In genomic region chr12:6824085-6824800, GRCh38 we compare ENCODE assay signal across 25 cellular contexts. TPM values are rescaled to one million over a fixed set of nuclear protein-coding genes. Genes with fewer than 3 reads are reported as not detected.
DNase-seq lines count a peak whose midpoint lies in the region; ATAC-seq, FAIRE-seq and TF ChIP-seq lines count a peak whose summit lies in the region.
"Had no signal": no experiment of that assay in that cellular context is flagged by ENCODE, and none has a peak within 500 bp of the region (broad histone marks: within the 10 kb centered on the region; RNA-seq: fewer than 3 reads in every experiment).

No MANE protein-coding gene starts in this region.

- intact Hi-C loops in HepG2 (cut with micrococcal nuclease; ENCODE audit: unreplicated experiment) (loop anchor here (2.0 to 10.0 kb wide), 2 partner anchors 45 to 209 kb away; no protein-coding TSS in a partner anchor), right lobe of liver (cut with DNase I) (no loop called here), dorsolateral prefrontal cortex (cut with DNase I) (loop anchor here in 1 of 2 donors (1.0 kb wide), 1 partner anchor 71 kb away; the partner anchor contains the start of gene MLF2)

- H3K27ac Mint-ChIP-seq in nephron progenitor cell (no peak overlapping the region), type B pancreatic cell (no peak overlapping the region)
- H3K27ac Mint-ChIP-seq: activated naive CD4-positive, alpha-beta T cell treated with anti-CD3 and anti-CD28 coated beads for 36 hours; B cell; immature natural killer cell had no signal

- H3K27ac ChIP-seq in HepG2 (ENCODE audit: extremely low read length, insufficient read depth, low read length) (no peak overlapping the region), right lobe of liver (no peak overlapping the region), dorsolateral prefrontal cortex (peak overlapping the region in 48 of 59 donors; percentile 15 to 98 (median 86)), coronary artery (no peak overlapping the region)
- H3K27ac ChIP-seq: esophagus squamous epithelium had no signal

- H3K79me2 ChIP-seq in HepG2 (ENCODE audit: insufficient read depth, low read length), result peaks cover 12% of the 10 kb centered on the region

- TF ChIP-seq EP300 in HepG2 (IDR thresholded peaks at IDR 0.05; ENCODE audit: low read depth in 2 of 2, low read length in 2 of 2), result no peak
- TF ChIP-seq EP300 in HepG2 (CRISPR knock-in tag; IDR thresholded peaks at IDR 0.05; ENCODE audit: borderline replicate concordance), result no peak

- H3K9me3 Mint-ChIP-seq in nephron progenitor cell (no peaks in the 10 kb centered on the region), type B pancreatic cell (no peaks in the 10 kb centered on the region)
- H3K9me3 Mint-ChIP-seq: activated naive CD4-positive, alpha-beta T cell treated with anti-CD3 and anti-CD28 coated beads for 36 hours; CD8-positive, alpha-beta memory T cell; stimulated activated naive CD8-positive, alpha-beta T cell treated with anti-CD3 and anti-CD28 coated beads, Interleukin-15, Interleukin-2, amounts not matched to agents 100 ng/mL and 50 ng/mL, for 24 hours had no signal

- POLR2A ChIA-PET in HepG2 (lab: Yijun Ruan, JAX), result interaction anchor here (1.0 to 1.2 kb wide), 2 partner anchors 71 kb away, joined by 6 read pairs; partner anchors contain the start of gene MLF2

- H3K36me3 Mint-ChIP-seq in nephron progenitor cell (ENCODE audit: low read depth) (peaks cover 12% of the 10 kb centered on the region), type B pancreatic cell (peaks cover 4% of the 10 kb centered on the region)
- H3K36me3 Mint-ChIP-seq: immature natural killer cell had no signal

- H3K4me2 ChIP-seq in HepG2 (ENCODE audit: low read depth, low read length), result no peak overlapping the region

- H3K27me3 ChIP-seq in HepG2 (ENCODE audit: control insufficient read depth in 1 of 2, insufficient read depth in 2 of 2, low read length in 2 of 2) (peaks cover 5 to 18% of the 10 kb centered on the region in 2 experiments; a peak in 4 of 5 replicates), right lobe of liver (no peaks in the 10 kb centered on the region), dorsolateral prefrontal cortex (peaks cover 0 to 6% (median 0%) of the 10 kb centered on the region in 45 donors)

- no peak for TF ChIP-seq RAD21 in HepG2 (CRISPR knock-in tag; IDR thresholded peaks at IDR 0.05)

- TF ChIP-seq CTCF in HepG2 (CRISPR knock-in tag; IDR thresholded peaks at IDR 0.05) (no peak), right lobe of liver (IDR thresholded peaks at IDR 0.05) (no peak), dorsolateral prefrontal cortex (IDR thresholded peaks at IDR 0.05 in 54 of 56, conservative IDR thresholded peaks at IDR 0.05 in 2 of 56; ENCODE audit: low read depth in 1 of 56, partially characterized antibody in 56 of 56) (peak in 14 of 56 donors; percentile 8 to 38 (median 15)), nephron progenitor cell (IDR thresholded peaks at IDR 0.05) (no peak), type B pancreatic cell (conservative IDR thresholded peaks at IDR 0.05) (no peak), coronary artery (IDR thresholded peaks at IDR 0.05) (no peak), GM10266 (IDR thresholded peaks at IDR 0.05; ENCODE audit: control insufficient read depth, insufficient read depth, low read depth, missing control alignments) (no peak)

- H3K9ac ChIP-seq in HepG2 (ENCODE audit: insufficient read depth, low read depth, low read length), result no peak overlapping the region

- no peak overlapping the region for H3K4me3 ChIP-seq in HepG2 (replicated peaks in 1 of 3; ENCODE audit: insufficient read depth in 1 of 3, low read depth in 2 of 3, low read length in 3 of 3)
- no peak overlapping the region for H3K4me3 ChIP-seq in right lobe of liver
- peak overlapping the region in 55 of 59 donors; percentile 7 to 81 (median 67) for H3K4me3 ChIP-seq in dorsolateral prefrontal cortex
- H3K4me3 ChIP-seq in coronary artery, result no peak overlapping the region
- H3K4me3 ChIP-seq: A549 had no signal

- DNase-seq in HepG2 (ENCODE audit: low spot score) (no peak), right lobe of liver (no peak), dorsolateral prefrontal cortex (peak in 7 of 10 donors; percentile 37 to 74 (median 65)), nephron progenitor cell (no peak), type B pancreatic cell (ENCODE audit: extremely low spot score, unreplicated experiment) (no peak), coronary artery (ENCODE audit: low spot score) (no peak), GM10266 (ENCODE audit: extremely low spot score) (no peak)
- DNase-seq: activated CD4-positive, alpha-beta T cell treated with anti-CD3 and anti-CD28 coated beads, Interleukin-2, amount 50 U/mL, for 4 hours; activated CD4-positive, CD25-positive, alpha-beta regulatory T cell; activated naive CD4-positive, alpha-beta T cell treated with anti-CD3 and anti-CD28 coated beads for 36 hours; amniotic stem cell; CD8-positive, alpha-beta memory T cell; cortex of kidney; DMS 273 treated with DMSO at 0.1 percent for 48 hours; esophagus squamous epithelium; HCEC 1CT; immature natural killer cell; SW 1271 had no signal

- in situ Hi-C loops in HepG2 (cut with HindIII; ENCODE audit: extremely low pct_ligation_motif_present, low pct_unique_long_range_greater_than_20kb), result no loop called here

- TSS peak; percentile 6 for BruUV-seq in HepG2 (replicated peaks; lab: Mats Ljungman, UMichigan)

- H3K4me1 ChIP-seq in HepG2 (ENCODE audit: insufficient read depth, low read length) (peaks cover 34% of the 10 kb centered on the region), right lobe of liver (peaks cover 0 to 10% (median 0%) of the 10 kb centered on the region in 4 donors)

- H3K27me3 Mint-ChIP-seq in nephron progenitor cell (ENCODE audit: low read depth, poor library complexity) (peaks cover 16% of the 10 kb centered on the region), type B pancreatic cell (peaks cover 55% of the 10 kb centered on the region)

- no peak overlapping the region for H2AFZ ChIP-seq in HepG2 (ENCODE audit: low read length)

- 93% methylated on average over 29 of the region's 37 CpGs for WGBS in HepG2 (ENCODE audit: low lambda C conversion rate)
- WGBS in right lobe of liver (ENCODE audit: insufficient coverage, low coverage, low lambda C conversion rate, missing lambda C conversion rate), result no CpG with 5 or more reads among the region's 37 CpGs

- H3K9me3 ChIP-seq in HepG2 (ENCODE audit: low read length) (no peaks in the 10 kb centered on the region), right lobe of liver (no peaks in the 10 kb centered on the region)
- H3K9me3 ChIP-seq: A549, esophagus squamous epithelium had no signal

- no peak for FAIRE-seq in HepG2 (lab: Jason Lieb, UNC)
- FAIRE-seq: A549, frontal cortex, G401.6, RCC 7860 had no signal

- CTCF ChIA-PET in HepG2 (lab: Yijun Ruan, JAX; ENCODE audit: low intra/inter-chr PET ratio, low total read pairs), result interaction anchor here (0.8 to 1.9 kb wide), 2 partner anchors 89 to 207 kb away, joined by 3 to 24 read pairs; no protein-coding TSS in a partner anchor

- no peak for TF ChIP-seq POLR2A in HepG2 (IDR thresholded peaks at IDR 0.05; ENCODE audit: insufficient read depth in 1 of 2, low read depth in 2 of 2, low read length in 2 of 2)
- TF ChIP-seq POLR2A in right lobe of liver (IDR thresholded peaks at IDR 0.05), result no peak

- ATAC-seq in HepG2, result no peak
- ATAC-seq in right lobe of liver, result no peak
- ATAC-seq in HG03039 (IDR thresholded peaks at IDR 0.05; ENCODE audit: unreplicated experiment), result no peak

- H3K36me3 ChIP-seq in HepG2 (replicated peaks in 1 of 2; ENCODE audit: control insufficient read depth in 1 of 2, insufficient read depth in 2 of 2, low read length in 2 of 2) (no peaks in the 10 kb centered on the region), right lobe of liver (no peaks in the 10 kb centered on the region)
- H3K36me3 ChIP-seq: esophagus squamous epithelium had no signal

- H3K4me3 Mint-ChIP-seq in nephron progenitor cell (peak overlapping the region; percentile 77), type B pancreatic cell (peak overlapping the region; percentile 78)
- H3K4me3 Mint-ChIP-seq: activated naive CD4-positive, alpha-beta T cell treated with anti-CD3 and anti-CD28 coated beads for 36 hours; B cell; CD8-positive, alpha-beta memory T cell; immature natural killer cell; stimulated activated naive CD8-positive, alpha-beta T cell treated with anti-CD3 and anti-CD28 coated beads, Interleukin-15, Interleukin-2, amounts not matched to agents 100 ng/mL and 50 ng/mL, for 24 hours had no signal

- H4K20me1 ChIP-seq in HepG2 (ENCODE audit: insufficient read depth, low read length), result no peaks in the 10 kb centered on the region

- H3K4me1 Mint-ChIP-seq in nephron progenitor cell, result peaks cover 88% of the 10 kb centered on the region
- peaks cover 48% of the 10 kb centered on the region for H3K4me1 Mint-ChIP-seq in type B pancreatic cell (ENCODE audit: unreplicated experiment)

RNA-seq across cellular contexts. Expression of gene GPR162, which starts 2.6 kb away (rescaled TPM):
- total RNA-seq in HepG2 (2016; rRNA removed; fragmentation: Illumina TruSeq; extraction: Trizol), result not detected in 2 replicates
- not detected in 2 replicates for total RNA-seq in HepG2 (2016; cell fraction: cytosol; rRNA removed; fragmentation: Illumina TruSeq; extraction: Trizol; ENCODE audit: low read depth)
- not detected in 2 replicates for total RNA-seq in HepG2 (2016; cell fraction: insoluble cytoplasmic fraction; rRNA removed; fragmentation: Illumina TruSeq; extraction: Trizol)
- total RNA-seq in HepG2 (2016; cell fraction: membrane; rRNA removed; fragmentation: Illumina TruSeq; extraction: Trizol), result not detected in 2 replicates
- total RNA-seq in HepG2 (2016; cell fraction: nucleus; rRNA removed; fragmentation: Illumina TruSeq; extraction: Trizol), result not detected in 2 replicates
- polyA plus RNA-seq in HepG2 (2011; rRNA removed), result 0.08 and 0.10 TPM in 2 replicates
- polyA plus RNA-seq in HepG2 (2011; cell fraction: cytosol; rRNA removed), result 0.05 and 0.08 TPM in 2 replicates
- polyA plus RNA-seq in HepG2 (2011; cell fraction: nucleus; rRNA removed), result 0.34 and 0.66 TPM in 2 replicates
- polyA plus RNA-seq in HepG2 (2012), result 0.51 and 0.78 TPM in 2 replicates
- polyA plus RNA-seq in HepG2 (2016; cell fraction: cytosol; fragmentation: Illumina TruSeq; extraction: Trizol; ENCODE audit: low read depth), result not detected in 2 replicates
- polyA plus RNA-seq in HepG2 (2016; cell fraction: insoluble cytoplasmic fraction; fragmentation: Illumina TruSeq; extraction: Trizol; ENCODE audit: low read depth), result not detected in 2 replicates
- polyA plus RNA-seq in HepG2 (2016; cell fraction: membrane; fragmentation: Illumina TruSeq; extraction: Trizol; ENCODE audit: low read depth), result not detected in 2 replicates
- not detected in 2 replicates for polyA plus RNA-seq in HepG2 (2016; cell fraction: nucleus; fragmentation: Illumina TruSeq; extraction: Trizol; ENCODE audit: insufficient read depth, low read depth)
- polyA minus RNA-seq in HepG2 (2011; rRNA and poly(A)+ RNA removed; ENCODE audit: low replicate concordance), result not detected in 2 replicates
- not detected in 2 replicates for polyA minus RNA-seq in HepG2 (2011; cell fraction: cytosol; rRNA and poly(A)+ RNA removed)
- polyA minus RNA-seq in HepG2 (2011; cell fraction: nucleus; rRNA and poly(A)+ RNA removed), result not detected in 2 replicates
- total RNA-seq in right lobe of liver, result 1 to 10 TPM in 4 of 6 experiments, under 1 TPM in 2; 0.37 to 3.1 (median 2.1) TPM
- total RNA-seq in dorsolateral prefrontal cortex, result 100 to 1,000 TPM in 117 of 120 experiments, 10 to 100 TPM in 3; 49.5 to 245 (median 167) TPM
- total RNA-seq in type B pancreatic cell (ENCODE audit: low replicate concordance), result 5.4 and 17.8 TPM in 2 replicates
- total RNA-seq: B cell had no signal
- polyA plus RNA-seq: CD8-positive, alpha-beta memory T cell; immature natural killer cell had no signal

RNA-seq across cellular contexts. Expression of gene P3H3, which starts 4.0 kb away (rescaled TPM):
- total RNA-seq in HepG2 (2016; rRNA removed; fragmentation: Illumina TruSeq; extraction: Trizol) (7.9 and 20.5 TPM in 2 replicates), right lobe of liver (1 to 10 TPM in 5 of 6 experiments, under 1 TPM in 1; 0.98 to 2.1 (median 1.5) TPM), dorsolateral prefrontal cortex (10 to 100 TPM; 14.2 to 61.4 (median 29.3) TPM), type B pancreatic cell (ENCODE audit: low replicate concordance) (40.7 and 66.0 TPM in 2 replicates)
- 14.4 and 19.9 TPM in 2 replicates for total RNA-seq in HepG2 (2016; cell fraction: cytosol; rRNA removed; fragmentation: Illumina TruSeq; extraction: Trizol; ENCODE audit: low read depth)
- total RNA-seq in HepG2 (2016; cell fraction: insoluble cytoplasmic fraction; rRNA removed; fragmentation: Illumina TruSeq; extraction: Trizol), result 6.3 and 20.7 TPM in 2 replicates
- total RNA-seq in HepG2 (2016; cell fraction: membrane; rRNA removed; fragmentation: Illumina TruSeq; extraction: Trizol), result 5.4 and 5.7 TPM in 2 replicates
- total RNA-seq in HepG2 (2016; cell fraction: nucleus; rRNA removed; fragmentation: Illumina TruSeq; extraction: Trizol), result 23.7 and 28.0 TPM in 2 replicates
- 20.1 and 21.1 TPM in 2 replicates for polyA plus RNA-seq in HepG2 (2011; rRNA removed)
- 12.3 and 21.8 TPM in 2 replicates for polyA plus RNA-seq in HepG2 (2011; cell fraction: cytosol; rRNA removed)
- polyA plus RNA-seq in HepG2 (2011; cell fraction: nucleus; rRNA removed), result 72.0 and 79.4 TPM in 2 replicates
- 20.2 and 27.2 TPM in 2 replicates for polyA plus RNA-seq in HepG2 (2012)
- 1.8 and 2.1 TPM in 2 replicates for polyA plus RNA-seq in HepG2 (2016; cell fraction: cytosol; fragmentation: Illumina TruSeq; extraction: Trizol; ENCODE audit: low read depth)
- polyA plus RNA-seq in HepG2 (2016; cell fraction: insoluble cytoplasmic fraction; fragmentation: Illumina TruSeq; extraction: Trizol; ENCODE audit: low read depth), result 8.0 and 10.2 TPM in 2 replicates
- polyA plus RNA-seq in HepG2 (2016; cell fraction: membrane; fragmentation: Illumina TruSeq; extraction: Trizol; ENCODE audit: low read depth), result 3.0 and 3.3 TPM in 2 replicates
- polyA plus RNA-seq in HepG2 (2016; cell fraction: nucleus; fragmentation: Illumina TruSeq; extraction: Trizol; ENCODE audit: insufficient read depth, low read depth), result 52.6 and 56.5 TPM in 2 replicates
- polyA minus RNA-seq in HepG2 (2011; rRNA and poly(A)+ RNA removed; ENCODE audit: low replicate concordance), result 0.12 and 24.7 TPM in 2 replicates
- 10.2 and 13.7 TPM in 2 replicates for polyA minus RNA-seq in HepG2 (2011; cell fraction: cytosol; rRNA and poly(A)+ RNA removed)
- polyA minus RNA-seq in HepG2 (2011; cell fraction: nucleus; rRNA and poly(A)+ RNA removed), result 19.1 and 20.3 TPM in 2 replicates
- total RNA-seq: B cell had no signal
- polyA plus RNA-seq: immature natural killer cell had no signal

RNA-seq across cellular contexts. Expression of gene GNB3, which starts 16.5 kb away (rescaled TPM):
- total RNA-seq in HepG2 (2016; rRNA removed; fragmentation: Illumina TruSeq; extraction: Trizol), result 0.17 and 1.3 TPM in 2 replicates
- 0.26 and 0.30 TPM in 2 replicates for total RNA-seq in HepG2 (2016; cell fraction: cytosol; rRNA removed; fragmentation: Illumina TruSeq; extraction: Trizol; ENCODE audit: low read depth)
- 0.15 and 0.84 TPM in 2 replicates for total RNA-seq in HepG2 (2016; cell fraction: insoluble cytoplasmic fraction; rRNA removed; fragmentation: Illumina TruSeq; extraction: Trizol)
- 0.14 and 0.46 TPM in 2 replicates for total RNA-seq in HepG2 (2016; cell fraction: membrane; rRNA removed; fragmentation: Illumina TruSeq; extraction: Trizol)
- 0.84 and 2.6 TPM in 2 replicates for total RNA-seq in HepG2 (2016; cell fraction: nucleus; rRNA removed; fragmentation: Illumina TruSeq; extraction: Trizol)
- polyA plus RNA-seq in HepG2 (2011; rRNA removed), result 3.6 and 3.8 TPM in 2 replicates
- polyA plus RNA-seq in HepG2 (2011; cell fraction: cytosol; rRNA removed), result 0.58 and 1.0 TPM in 2 replicates
- 31.0 and 48.1 TPM in 2 replicates for polyA plus RNA-seq in HepG2 (2011; cell fraction: nucleus; rRNA removed)
- 1.9 and 2.1 TPM in 2 replicates for polyA plus RNA-seq in HepG2 (2012)
- 0.17 and 0.24 TPM in 2 replicates for polyA plus RNA-seq in HepG2 (2016; cell fraction: cytosol; fragmentation: Illumina TruSeq; extraction: Trizol; ENCODE audit: low read depth)
- polyA plus RNA-seq in HepG2 (2016; cell fraction: insoluble cytoplasmic fraction; fragmentation: Illumina TruSeq; extraction: Trizol; ENCODE audit: low read depth), result 0.56 and 0.57 TPM in 2 replicates
- polyA plus RNA-seq in HepG2 (2016; cell fraction: membrane; fragmentation: Illumina TruSeq; extraction: Trizol; ENCODE audit: low read depth), result 0.18 and 0.34 TPM in 2 replicates
- 9.0 and 13.6 TPM in 2 replicates for polyA plus RNA-seq in HepG2 (2016; cell fraction: nucleus; fragmentation: Illumina TruSeq; extraction: Trizol; ENCODE audit: insufficient read depth, low read depth)
- 0.07 and 2.9 TPM in 2 replicates for polyA minus RNA-seq in HepG2 (2011; rRNA and poly(A)+ RNA removed; ENCODE audit: low replicate concordance)
- polyA minus RNA-seq in HepG2 (2011; cell fraction: cytosol; rRNA and poly(A)+ RNA removed), result not detected in 2 replicates
- polyA minus RNA-seq in HepG2 (2011; cell fraction: nucleus; rRNA and poly(A)+ RNA removed), result 8.1 and 8.2 TPM in 2 replicates
- under 1 TPM in 4 of 6 experiments, not detected in 2; 0.17 to 0.51 (median 0.43) TPM for total RNA-seq in right lobe of liver
- 10 to 100 TPM in 110 of 120 experiments, 1 to 10 TPM in 10; 6.0 to 46.0 (median 17.9) TPM for total RNA-seq in dorsolateral prefrontal cortex
- total RNA-seq in type B pancreatic cell (ENCODE audit: low replicate concordance), result 6.3 and 25.2 TPM in 2 replicates
- polyA plus RNA-seq: CD8-positive, alpha-beta memory T cell; immature natural killer cell had no signal

RNA-seq across cellular contexts. Expression of gene CDCA3, which starts 26.8 kb away (rescaled TPM):
- total RNA-seq in HepG2 (2016; rRNA removed; fragmentation: Illumina TruSeq; extraction: Trizol) (51.9 and 56.5 TPM in 2 replicates), right lobe of liver (1 to 10 TPM in 4 of 6 experiments, under 1 TPM in 2; 0.62 to 1.7 (median 1.3) TPM), dorsolateral prefrontal cortex (1 to 10 TPM in 109 of 120 experiments, under 1 TPM in 11; 0.58 to 4.1 (median 1.9) TPM), type B pancreatic cell (ENCODE audit: low replicate concordance) (31.7 and 33.5 TPM in 2 replicates)
- 18.2 and 19.1 TPM in 2 replicates for total RNA-seq in HepG2 (2016; cell fraction: cytosol; rRNA removed; fragmentation: Illumina TruSeq; extraction: Trizol; ENCODE audit: low read depth)
- 50.0 and 55.6 TPM in 2 replicates for total RNA-seq in HepG2 (2016; cell fraction: insoluble cytoplasmic fraction; rRNA removed; fragmentation: Illumina TruSeq; extraction: Trizol)
- 20.4 and 21.6 TPM in 2 replicates for total RNA-seq in HepG2 (2016; cell fraction: membrane; rRNA removed; fragmentation: Illumina TruSeq; extraction: Trizol)
- total RNA-seq in HepG2 (2016; cell fraction: nucleus; rRNA removed; fragmentation: Illumina TruSeq; extraction: Trizol), result 31.7 and 43.0 TPM in 2 replicates
- polyA plus RNA-seq in HepG2 (2011; rRNA removed), result 21.8 and 32.7 TPM in 2 replicates
- 13.5 and 33.7 TPM in 2 replicates for polyA plus RNA-seq in HepG2 (2011; cell fraction: cytosol; rRNA removed)
- polyA plus RNA-seq in HepG2 (2011; cell fraction: nucleus; rRNA removed), result 64.2 and 90.2 TPM in 2 replicates
- 11.7 and 21.3 TPM in 2 replicates for polyA plus RNA-seq in HepG2 (2012)
- 16.4 and 16.7 TPM in 2 replicates for polyA plus RNA-seq in HepG2 (2016; cell fraction: cytosol; fragmentation: Illumina TruSeq; extraction: Trizol; ENCODE audit: low read depth)
- 57.9 and 60.0 TPM in 2 replicates for polyA plus RNA-seq in HepG2 (2016; cell fraction: insoluble cytoplasmic fraction; fragmentation: Illumina TruSeq; extraction: Trizol; ENCODE audit: low read depth)
- 15.5 and 16.6 TPM in 2 replicates for polyA plus RNA-seq in HepG2 (2016; cell fraction: membrane; fragmentation: Illumina TruSeq; extraction: Trizol; ENCODE audit: low read depth)
- 101 and 114 TPM in 2 replicates for polyA plus RNA-seq in HepG2 (2016; cell fraction: nucleus; fragmentation: Illumina TruSeq; extraction: Trizol; ENCODE audit: insufficient read depth, low read depth)
- 37.9 and 93.4 TPM in 2 replicates for polyA minus RNA-seq in HepG2 (2011; rRNA and poly(A)+ RNA removed; ENCODE audit: low replicate concordance)
- polyA minus RNA-seq in HepG2 (2011; cell fraction: cytosol; rRNA and poly(A)+ RNA removed), result 13.8 and 22.5 TPM in 2 replicates
- polyA minus RNA-seq in HepG2 (2011; cell fraction: nucleus; rRNA and poly(A)+ RNA removed), result 19.8 and 31.5 TPM in 2 replicates

RNA-seq across cellular contexts. Expression of gene USP5, which starts 27.7 kb away (rescaled TPM):
- 53.4 and 56.0 TPM in 2 replicates for total RNA-seq in HepG2 (2016; rRNA removed; fragmentation: Illumina TruSeq; extraction: Trizol)
- total RNA-seq in HepG2 (2016; cell fraction: cytosol; rRNA removed; fragmentation: Illumina TruSeq; extraction: Trizol; ENCODE audit: low read depth), result 5.2 and 5.4 TPM in 2 replicates
- total RNA-seq in HepG2 (2016; cell fraction: insoluble cytoplasmic fraction; rRNA removed; fragmentation: Illumina TruSeq; extraction: Trizol), result 45.2 and 58.2 TPM in 2 replicates
- total RNA-seq in HepG2 (2016; cell fraction: membrane; rRNA removed; fragmentation: Illumina TruSeq; extraction: Trizol), result 10.8 and 12.8 TPM in 2 replicates
- 32.6 and 33.8 TPM in 2 replicates for total RNA-seq in HepG2 (2016; cell fraction: nucleus; rRNA removed; fragmentation: Illumina TruSeq; extraction: Trizol)
- 39.6 and 42.8 TPM in 2 replicates for polyA plus RNA-seq in HepG2 (2011; rRNA removed)
- 27.0 and 32.1 TPM in 2 replicates for polyA plus RNA-seq in HepG2 (2011; cell fraction: cytosol; rRNA removed)
- 68.8 and 89.3 TPM in 2 replicates for polyA plus RNA-seq in HepG2 (2011; cell fraction: nucleus; rRNA removed)
- 27.9 and 33.1 TPM in 2 replicates for polyA plus RNA-seq in HepG2 (2012)
- 4.2 and 4.5 TPM in 2 replicates for polyA plus RNA-seq in HepG2 (2016; cell fraction: cytosol; fragmentation: Illumina TruSeq; extraction: Trizol; ENCODE audit: low read depth)
- polyA plus RNA-seq in HepG2 (2016; cell fraction: insoluble cytoplasmic fraction; fragmentation: Illumina TruSeq; extraction: Trizol; ENCODE audit: low read depth), result 34.9 and 45.9 TPM in 2 replicates
- 7.6 and 9.6 TPM in 2 replicates for polyA plus RNA-seq in HepG2 (2016; cell fraction: membrane; fragmentation: Illumina TruSeq; extraction: Trizol; ENCODE audit: low read depth)
- 58.8 and 61.0 TPM in 2 replicates for polyA plus RNA-seq in HepG2 (2016; cell fraction: nucleus; fragmentation: Illumina TruSeq; extraction: Trizol; ENCODE audit: insufficient read depth, low read depth)
- 91.2 and 159 TPM in 2 replicates for polyA minus RNA-seq in HepG2 (2011; rRNA and poly(A)+ RNA removed; ENCODE audit: low replicate concordance)
- 29.6 and 30.0 TPM in 2 replicates for polyA minus RNA-seq in HepG2 (2011; cell fraction: cytosol; rRNA and poly(A)+ RNA removed)
- polyA minus RNA-seq in HepG2 (2011; cell fraction: nucleus; rRNA and poly(A)+ RNA removed), result 21.5 and 25.2 TPM in 2 replicates
- total RNA-seq in right lobe of liver, result 10 to 100 TPM; 38.2 to 59.5 (median 42.6) TPM
- 100 to 1,000 TPM in 113 of 120 experiments, 10 to 100 TPM in 7; 77.3 to 191 (median 146) TPM for total RNA-seq in dorsolateral prefrontal cortex
- 121 and 198 TPM in 2 replicates for total RNA-seq in type B pancreatic cell (ENCODE audit: low replicate concordance)

Comparison
In these comparisons a context has a peak if more than half of its experiments do, and no peak if none do; other contexts are left out.
1. DNase-seq: peak in dorsolateral prefrontal cortex (7 of 10); none in HepG2 (single experiment), right lobe of liver (0 of 3), nephron progenitor cell (single experiment), type B pancreatic cell (single experiment), coronary artery (single experiment) and GM10266 (single experiment).
2. H3K27ac ChIP-seq: peak in dorsolateral prefrontal cortex (48 of 59); none in HepG2 (single experiment), right lobe of liver (0 of 3) and coronary artery (0 of 2).
3. H3K4me3 ChIP-seq: peak in dorsolateral prefrontal cortex (55 of 59); none in HepG2 (0 of 3), right lobe of liver (0 of 3) and coronary artery (single experiment).